ENCODE assay signal across 21 cellular contexts in the genomic region with DNA sequence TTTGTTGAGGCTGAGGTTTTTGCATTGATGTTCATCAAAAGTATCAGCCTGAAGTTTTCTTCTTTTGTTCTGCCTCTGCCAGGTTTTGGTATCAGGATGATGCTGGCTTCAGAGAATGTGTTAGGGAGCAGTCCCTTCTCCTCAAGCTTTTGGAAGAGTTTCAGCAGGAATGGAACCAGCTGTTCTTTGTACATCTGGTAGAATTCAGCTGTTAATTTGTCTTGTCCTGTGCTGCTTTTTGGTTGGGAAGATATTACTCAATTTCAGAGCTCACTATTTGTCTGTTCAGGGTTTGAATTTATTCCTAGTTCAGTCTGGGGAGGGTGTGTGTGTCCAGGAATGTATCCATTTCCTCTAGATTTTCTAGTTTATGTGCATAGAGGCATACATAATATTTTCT.
"Had no signal": no experiment of that assay in that cellular context is flagged by ENCODE, and none has a peak within 500 bp of the region (broad histone marks: within the 10 kb centered on the region; RNA-seq: fewer than 3 reads in every experiment).

No MANE protein-coding gene starts in this region.

- ATAC-seq: foreskin keratinocyte; left colon; natural killer cell; stimulated activated memory B cell treated with anti-CD40 and anti-IgM and Interleukin-4, amounts not matched to agents 10 μg/mL and 1 μg/mL and 100 μg/mL, for 72 hours had no signal

- H3K36me3 ChIP-seq: esophagus muscularis mucosa, tibial artery, upper lobe of left lung, uterus had no signal

- H3K9me3 ChIP-seq: uterus had no signal

- H3K27ac ChIP-seq: epithelial cell of prostate, esophagus muscularis mucosa, foreskin keratinocyte, hepatocyte, tibial artery, upper lobe of left lung, uterus had no signal

- H3K27me3 ChIP-seq: esophagus muscularis mucosa, foreskin keratinocyte, hepatocyte, tibial artery, upper lobe of left lung, uterus had no signal

- H3K4me1 ChIP-seq: foreskin keratinocyte, tibial artery, uterus had no signal

- H3K4me3 Mint-ChIP-seq: central memory CD8-positive, alpha-beta T cell; natural killer cell; neural crest cell; stimulated activated memory B cell treated with anti-CD40 and anti-IgM and Interleukin-4, amounts not matched to agents 10 μg/mL and 1 μg/mL and 100 μg/mL, for 72 hours; stimulated activated naive CD8-positive, alpha-beta T cell treated with anti-CD3 and anti-CD28 coated beads, Interleukin-15, Interleukin-2, amounts not matched to agents 100 ng/mL and 50 ng/mL, for 24 hours had no signal

- DNase-seq: effector memory CD4-positive, alpha-beta T cell; foreskin keratinocyte; head of caudate nucleus; kidney; left colon; mammary epithelial cell; natural killer cell; posterior cingulate gyrus; stimulated activated CD4-positive, alpha-beta T cell treated with anti-CD3 and anti-CD28 coated beads, Interleukin-15, amount 100 ng/mL, for 24 hours; stimulated activated CD4-positive, alpha-beta T cell treated with anti-CD3 and anti-CD28 coated beads, Interleukin-1b, Interleukin-23, amount 100 ng/mL, for 48 hours; stimulated activated CD4-positive, alpha-beta T cell treated with anti-CD3 and anti-CD28 coated beads, Interleukin-4, amount 100 ng/mL, for 24 hours; tibial artery; upper lobe of left lung; uterus had no signal

- H3K27me3 Mint-ChIP-seq: central memory CD8-positive, alpha-beta T cell; stimulated activated memory B cell treated with anti-CD40 and anti-IgM and Interleukin-4, amounts not matched to agents 10 μg/mL and 1 μg/mL and 100 μg/mL, for 72 hours; stimulated activated naive CD8-positive, alpha-beta T cell treated with anti-CD3 and anti-CD28 coated beads, Interleukin-15, Interleukin-2, amounts not matched to agents 100 ng/mL and 50 ng/mL, for 24 hours had no signal

- H3K27ac Mint-ChIP-seq: natural killer cell; stimulated activated memory B cell treated with anti-CD40 and anti-IgM and Interleukin-4, amounts not matched to agents 10 μg/mL and 1 μg/mL and 100 μg/mL, for 72 hours; stimulated activated naive CD8-positive, alpha-beta T cell treated with anti-CD3 and anti-CD28 coated beads, Interleukin-15, Interleukin-2, amounts not matched to agents 100 ng/mL and 50 ng/mL, for 24 hours had no signal

- H3K4me3 ChIP-seq: esophagus muscularis mucosa, hepatocyte, tibial artery, upper lobe of left lung, uterus had no signal

- H3K4me1 Mint-ChIP-seq: neural crest cell had no signal
